In genomic region chr14:46490150-46490769, GRCh38 we compare ENCODE assay signal across 1 cellular context.
A peak's percentile ranks its signal among the peaks of the same experiment; 100 is the strongest.
TF ChIP-seq lines count a peak whose summit lies in the region.

No MANE protein-coding gene starts in this region.

TF ChIP-seq in GM12878, 131 proteins besides CTCF, POLR2A, EP300 and RAD21 (continued from another document and continues in another):
- TF ChIP-seq NKRF (conservative IDR thresholded peaks at IDR 0.05) = no peak
- no peak for TF ChIP-seq POLR2AphosphoS2 (IDR thresholded peaks at IDR 0.05; ENCODE audit: low read depth, low read length)
- TF ChIP-seq PRDM15 (CRISPR knock-in tag; IDR thresholded peaks at IDR 0.05) = no peak
- no peak for TF ChIP-seq FOS (IDR thresholded peaks at IDR 0.05; ENCODE audit: borderline replicate concordance, extremely low read depth, insufficient read length)
- TF ChIP-seq PKNOX1 (IDR thresholded peaks at IDR 0.05) = peak; percentile 43; the same call in 1 of the 2 replicates
- peak; percentile 50; the same call in 1 of the 2 replicates for TF ChIP-seq SMC3 (IDR thresholded peaks at IDR 0.05; ENCODE audit: borderline replicate concordance, low read length)
- TF ChIP-seq FOXK2 (IDR thresholded peaks at IDR 0.05) = no peak
- TF ChIP-seq KAT2A (conservative IDR thresholded peaks at IDR 0.05; ENCODE audit: control insufficient read depth, low read depth, low read length) = no peak
- 0 out of 2 replicates have a peak, but pooled peaks have one; percentile 43 for TF ChIP-seq GATAD2B (conservative IDR thresholded peaks at IDR 0.05; ENCODE audit: low read depth)
- TF ChIP-seq CHD4 (IDR thresholded peaks at IDR 0.05) = no peak
- TF ChIP-seq SRF (IDR thresholded peaks at IDR 0.05; ENCODE audit: low read depth in 2 of 2, low read length in 2 of 2) = no peak
- TF ChIP-seq NFXL1 (IDR thresholded peaks at IDR 0.05; ENCODE audit: borderline replicate concordance) = no peak
- TF ChIP-seq MXI1 (IDR thresholded peaks at IDR 0.05; ENCODE audit: low read depth, low read length) = peak; percentile 30; the same call in 1 of the 2 replicates
- peak; percentile 79 for TF ChIP-seq MTA2 (IDR thresholded peaks at IDR 0.05; ENCODE audit: low read depth)
- no peak for TF ChIP-seq REST (IDR thresholded peaks at IDR 0.05; ENCODE audit: low read depth, low read length)
- TF ChIP-seq WRNIP1 (IDR thresholded peaks at IDR 0.05; ENCODE audit: borderline replicate concordance, low read depth, low read length) = no peak
- peak; percentile 58 for TF ChIP-seq SKIL (IDR thresholded peaks at IDR 0.05; ENCODE audit: low read depth, poor library complexity, severe bottlenecking)
- peak; percentile 59 for TF ChIP-seq NR2F1 (conservative IDR thresholded peaks at IDR 0.05)
- no peak for TF ChIP-seq NR2C1 (IDR thresholded peaks at IDR 0.05)
- no peak for TF ChIP-seq CREB1 (IDR thresholded peaks at IDR 0.05; ENCODE audit: low read depth)
- no peak for TF ChIP-seq HDAC6 (IDR thresholded peaks at IDR 0.05; ENCODE audit: unreplicated experiment)
- no peak for TF ChIP-seq NRF1 (conservative IDR thresholded peaks at IDR 0.05; ENCODE audit: low read depth, low read length)
- no peak for TF ChIP-seq SMAD1 (IDR thresholded peaks at IDR 0.05; ENCODE audit: low read depth, partially characterized antibody)
- no peak for TF ChIP-seq SMAD5 (IDR thresholded peaks at IDR 0.05; ENCODE audit: low read depth)
- TF ChIP-seq E4F1 (IDR thresholded peaks at IDR 0.05; ENCODE audit: borderline replicate concordance, partially characterized antibody) = no peak
- peak; percentile 69; the same call in 1 of the 2 replicates for TF ChIP-seq DPF2 (IDR thresholded peaks at IDR 0.05)
- no peak for TF ChIP-seq EED (IDR thresholded peaks at IDR 0.05; ENCODE audit: low read depth)
- TF ChIP-seq YBX1 (IDR thresholded peaks at IDR 0.05) = no peak
- TF ChIP-seq PBX3 (IDR thresholded peaks at IDR 0.05; ENCODE audit: insufficient replicate concordance, low read depth, low read length) = no peak
- no peak for TF ChIP-seq HSF1 (IDR thresholded peaks at IDR 0.05; ENCODE audit: low read depth, low read length)
- TF ChIP-seq PAX5 (IDR thresholded peaks at IDR 0.05; ENCODE audit: borderline replicate concordance, low read depth, low read length) = no peak
- peak; percentile 47 for TF ChIP-seq IKZF1 (conservative IDR thresholded peaks at IDR 0.05)
- TF ChIP-seq RFX5 (IDR thresholded peaks at IDR 0.05; ENCODE audit: low read depth, low read length) = no peak
- peak; percentile 44; the same call in 1 of the 2 replicates for TF ChIP-seq BMI1 (IDR thresholded peaks at IDR 0.05; ENCODE audit: borderline replicate concordance)
- no peak for TF ChIP-seq SMARCA5 (IDR thresholded peaks at IDR 0.05)
- no peak for TF ChIP-seq ZNF207 (IDR thresholded peaks at IDR 0.05; ENCODE audit: borderline replicate concordance)
- TF ChIP-seq RCOR1 (conservative IDR thresholded peaks at IDR 0.05; ENCODE audit: low read depth, low read length) = no peak
- peak; percentile 67 to 81; a peak in 3 of 4 replicates for TF ChIP-seq IKZF2 (IDR thresholded peaks at IDR 0.05)
- peak; percentile 99 for TF ChIP-seq RUNX3 (IDR thresholded peaks at IDR 0.05; ENCODE audit: low read length)
- no peak for TF ChIP-seq GABPA (IDR thresholded peaks at IDR 0.05; ENCODE audit: low read depth)
- no peak for TF ChIP-seq ZNF622 (IDR thresholded peaks at IDR 0.05)
- TF ChIP-seq ZZZ3 (IDR thresholded peaks at IDR 0.05; ENCODE audit: control insufficient read depth, insufficient read length, low read depth) = no peak
- TF ChIP-seq SIX5 (IDR thresholded peaks at IDR 0.05; ENCODE audit: low read depth, low read length, severe bottlenecking) = no peak
